ENCODE assay signal across 1 cellular context in genomic region chr1:206955476-206956312, GRCh38.
TF ChIP-seq lines count a peak whose summit lies in the region.

No MANE protein-coding gene starts in this region.

TF ChIP-seq in GM12878, 131 proteins besides CTCF, POLR2A, EP300 and RAD21 (continues in another document):
- TF ChIP-seq E4F1 (IDR thresholded peaks at IDR 0.05; ENCODE audit: borderline replicate concordance, partially characterized antibody) (no peak), CBX5 (IDR thresholded peaks at IDR 0.05; ENCODE audit: low read depth) (no peak), CREM (IDR thresholded peaks at IDR 0.05; ENCODE audit: low read depth) (peak; percentile 52; the same call in 1 of the 2 replicates), FOS (IDR thresholded peaks at IDR 0.05; ENCODE audit: borderline replicate concordance, extremely low read depth, insufficient read length) (no peak), IKZF2 (IDR thresholded peaks at IDR 0.05) (peak; percentile 49 to 57; a peak in 3 of 4 replicates), RUNX3 (IDR thresholded peaks at IDR 0.05; ENCODE audit: low read length) (no peak; the same call in 1 of the 2 replicates), MEF2A (IDR thresholded peaks at IDR 0.05; ENCODE audit: insufficient read depth, low read depth, low read length) (no peak), E2F4 (IDR thresholded peaks at IDR 0.05; ENCODE audit: low read depth, low read length) (no peak), BHLHE40 (IDR thresholded peaks at IDR 0.05; ENCODE audit: borderline replicate concordance in 1 of 2, low read depth in 2 of 2, low read length in 1 of 2) (no peak), ETV6 (conservative IDR thresholded peaks at IDR 0.05 in 1 of 2, IDR thresholded peaks at IDR 0.05 in 1 of 2; ENCODE audit: borderline replicate concordance in 1 of 2, low read depth in 1 of 2) (no peak), CREB1 (IDR thresholded peaks at IDR 0.05; ENCODE audit: low read depth) (no peak), JUND (IDR thresholded peaks at IDR 0.05; ENCODE audit: low read depth, low read length) (no peak), GATAD2B (conservative IDR thresholded peaks at IDR 0.05; ENCODE audit: low read depth) (no peak), HDAC6 (IDR thresholded peaks at IDR 0.05; ENCODE audit: unreplicated experiment) (no peak), ZNF687 (IDR thresholded peaks at IDR 0.05) (no peak), CEBPZ (IDR thresholded peaks at IDR 0.05; ENCODE audit: low read depth, low read length) (no peak), NR2F1 (conservative IDR thresholded peaks at IDR 0.05) (peak; percentile 82), ZBTB11 (CRISPR knock-in tag; IDR thresholded peaks at IDR 0.05) (no peak), BCL11A (IDR thresholded peaks at IDR 0.05; ENCODE audit: low read depth, low read length) (peak; percentile 40; the same call in 1 of the 2 replicates), NFIC (IDR thresholded peaks at IDR 0.05; ENCODE audit: low read depth, low read length) (peak; percentile 50; the same call in 1 of the 2 replicates), BRCA1 (IDR thresholded peaks at IDR 0.05; ENCODE audit: low read depth, low read length) (no peak), ESRRA (IDR thresholded peaks at IDR 0.05; ENCODE audit: low read length) (no peak), ZNF207 (IDR thresholded peaks at IDR 0.05; ENCODE audit: borderline replicate concordance) (no peak), KDM1A (IDR thresholded peaks at IDR 0.05; ENCODE audit: borderline replicate concordance) (no peak), USF2 (IDR thresholded peaks at IDR 0.05; ENCODE audit: borderline replicate concordance, low read depth, low read length) (peak; percentile 4; the same call in 1 of the 2 replicates), NBN (IDR thresholded peaks at IDR 0.05) (no peak), YY1 (IDR thresholded peaks at IDR 0.05; ENCODE audit: low read depth, low read length) (no peak), RBBP5 (conservative IDR thresholded peaks at IDR 0.05) (no peak), ATF3 (IDR thresholded peaks at IDR 0.05; ENCODE audit: borderline replicate concordance, extremely low read depth, low read depth, low read length) (0 out of 2 replicates have a peak, but pooled peaks have one; percentile 25), FOXK2 (IDR thresholded peaks at IDR 0.05) (no peak), IKZF1 (conservative IDR thresholded peaks at IDR 0.05) (peak; percentile 50; the same call in 1 of the 2 replicates), FOXM1 (IDR thresholded peaks at IDR 0.05; ENCODE audit: low read depth, low read length) (no peak; the same call in 1 of the 2 replicates), CHD1 (IDR thresholded peaks at IDR 0.05; ENCODE audit: low read depth, low read length) (no peak), POU2F2 (IDR thresholded peaks at IDR 0.05; ENCODE audit: borderline replicate concordance, low read depth, low read length) (no peak), PAX8 (IDR thresholded peaks at IDR 0.05) (no peak), SKIL (IDR thresholded peaks at IDR 0.05; ENCODE audit: low read depth, poor library complexity, severe bottlenecking) (peak; percentile 48), SMAD5 (IDR thresholded peaks at IDR 0.05; ENCODE audit: low read depth) (no peak), RELA (IDR thresholded peaks at IDR 0.05; ENCODE audit: borderline replicate concordance, partially characterized antibody) (peak; percentile 65), MAX (IDR thresholded peaks at IDR 0.05; ENCODE audit: low read depth, low read length) (peak; percentile 67; the same call in 1 of the 2 replicates), DPF2 (IDR thresholded peaks at IDR 0.05) (0 out of 2 replicates have a peak, but pooled peaks have one; percentile 36), RAD51 (IDR thresholded peaks at IDR 0.05) (peak; percentile 67; the same call in 1 of the 2 replicates), PML (IDR thresholded peaks at IDR 0.05; ENCODE audit: low read length) (no peak), BCL3 (IDR thresholded peaks at IDR 0.05; ENCODE audit: borderline replicate concordance, insufficient read depth, low read depth, low read length, poor library complexity, severe bottlenecking) (peak; percentile 77), ATF7 (IDR thresholded peaks at IDR 0.05; ENCODE audit: low read depth) (no peak)
